ENCODE assay signal across 28 cellular contexts in the genomic region with DNA sequence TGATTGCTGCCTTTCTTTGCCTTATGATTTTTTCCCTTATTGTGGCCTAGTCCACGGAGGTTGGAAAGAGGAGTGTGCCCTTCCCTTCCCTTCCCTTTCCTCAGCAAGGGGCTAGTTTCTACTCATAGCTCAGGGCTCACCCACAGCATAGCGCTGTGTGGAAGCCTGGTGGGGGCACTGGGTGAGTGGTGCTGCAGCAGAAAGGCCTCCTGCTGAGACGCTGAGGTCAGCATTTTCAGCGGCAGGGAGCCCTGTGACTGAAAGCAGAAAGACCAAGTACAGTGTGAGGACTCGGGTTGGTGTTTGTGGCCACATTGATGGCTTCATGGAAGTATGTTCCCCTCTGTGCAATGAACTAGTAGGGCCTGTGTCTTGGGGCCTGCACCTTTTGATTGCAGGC. TPM values are rescaled to one million over a fixed set of nuclear protein-coding genes. Genes with fewer than 3 reads are reported as not detected.
"Had no signal": no experiment of that assay in that cellular context is flagged by ENCODE, and none has a peak within 500 bp of the region (broad histone marks: within the 10 kb centered on the region; RNA-seq: fewer than 3 reads in every experiment).

No MANE protein-coding gene starts in this region.

- DNase-seq: activated CD4-positive, alpha-beta T cell treated with anti-CD3 and anti-CD28 coated beads for 4 hours; activated CD4-positive, alpha-beta T cell treated with anti-CD3 and anti-CD28 coated beads, Interleukin-2, amount 50 U/mL, for 48 hours; activated CD8-positive, alpha-beta memory T cell treated with anti-CD3 and anti-CD28 coated beads for 24 hours; activated effector memory CD4-positive, alpha-beta T cell treated with Interleukin-2 at 50 U/mL for 16 hours; activated naive CD4-positive, alpha-beta T cell treated with Interleukin-2 at 50 U/mL for 16 hours; activated naive CD8-positive, alpha-beta T cell treated with anti-CD3 and anti-CD28 coated beads, Interleukin-2, amount 10 ng/mL, durations not matched to agents 7 days and 5 days; endodermal cell; foreskin fibroblast; left ventricle myocardium inferior; mucosa of descending colon; nephron progenitor cell; sigmoid colon; small intestine; stimulated activated CD4-positive, alpha-beta T cell treated with anti-CD3 and anti-CD28 coated beads, Interleukin-1b, Interleukin-23, amount 100 ng/mL, for 48 hours; stimulated activated CD4-positive, alpha-beta T cell treated with anti-CD3 and anti-CD28 coated beads, Interleukin-4, amount 100 ng/mL, for 4 hours; stimulated activated CD8-positive, alpha-beta memory T cell treated with anti-CD3 and anti-CD28 coated beads, Interleukin-4, amount 100 ng/mL, for 48 hours; stimulated activated naive CD8-positive, alpha-beta T cell treated with anti-CD3 and anti-CD28 coated beads, Interleukin-15, amount 100 ng/mL, for 72 hours; T-helper 1 cell; upper lobe of right lung had no signal

- H3K27me3 Mint-ChIP-seq: stimulated activated naive CD8-positive, alpha-beta T cell treated with anti-CD3 and anti-CD28 coated beads, Interleukin-15, amount 100 ng/mL, for 72 hours had no signal

- H3K9me3 ChIP-seq: ascending aorta, left ventricle myocardium inferior, mucosa of descending colon, neutrophil, sigmoid colon, upper lobe of right lung had no signal

- H3K27ac Mint-ChIP-seq: activated naive CD8-positive, alpha-beta T cell treated with anti-CD3 and anti-CD28 coated beads, Interleukin-2, amount 10 ng/mL, durations not matched to agents 7 days and 5 days; endodermal cell; nephron progenitor cell; progenitor cell of endocrine pancreas; stimulated activated memory B cell treated with anti-CD40 and anti-IgM and Interleukin-4, amounts not matched to agents 10 μg/mL and 1 μg/mL and 100 μg/mL, for 72 hours; T-helper 2 cell treated with Interferon-gamma antibody and Interleukin-4, amounts not matched to agents 5 μg/mL and 100 μg/mL, for 36 hours had no signal

- ATAC-seq: esophagus mucosa; mucosa of descending colon; stimulated activated memory B cell treated with anti-CD40 and anti-IgM and Interleukin-4, amounts not matched to agents 10 μg/mL and 1 μg/mL and 100 μg/mL, for 72 hours; stimulated activated naive CD8-positive, alpha-beta T cell treated with anti-CD3 and anti-CD28 coated beads, Interleukin-15, amount 100 ng/mL, for 72 hours; upper lobe of right lung had no signal

- H3K4me1 Mint-ChIP-seq: activated naive CD8-positive, alpha-beta T cell treated with anti-CD3 and anti-CD28 coated beads, Interleukin-2, amount 10 ng/mL, durations not matched to agents 7 days and 5 days; endodermal cell; stimulated activated memory B cell treated with anti-CD40 and anti-IgM and Interleukin-4, amounts not matched to agents 10 μg/mL and 1 μg/mL and 100 μg/mL, for 72 hours; stimulated activated naive CD8-positive, alpha-beta T cell treated with anti-CD3 and anti-CD28 coated beads, Interleukin-15, amount 100 ng/mL, for 72 hours had no signal

- H3K9me3 Mint-ChIP-seq: activated naive CD8-positive, alpha-beta T cell treated with anti-CD3 and anti-CD28 coated beads, Interleukin-2, amount 10 ng/mL, durations not matched to agents 7 days and 5 days; endodermal cell; nephron progenitor cell; stimulated activated memory B cell treated with anti-CD40 and anti-IgM and Interleukin-4, amounts not matched to agents 10 μg/mL and 1 μg/mL and 100 μg/mL, for 72 hours; stimulated activated naive CD8-positive, alpha-beta T cell treated with anti-CD3 and anti-CD28 coated beads, Interleukin-15, amount 100 ng/mL, for 72 hours; T-helper 2 cell treated with Interferon-gamma antibody and Interleukin-4, amounts not matched to agents 5 μg/mL and 100 μg/mL, for 36 hours had no signal

- H3K36me3 ChIP-seq: ascending aorta, left ventricle myocardium inferior, neutrophil, sigmoid colon, upper lobe of right lung had no signal

- H3K27me3 ChIP-seq: ascending aorta, sigmoid colon, upper lobe of right lung had no signal

- H3K4me3 Mint-ChIP-seq: activated naive CD8-positive, alpha-beta T cell treated with anti-CD3 and anti-CD28 coated beads, Interleukin-2, amount 10 ng/mL, durations not matched to agents 7 days and 5 days; endodermal cell; nephron progenitor cell; stimulated activated memory B cell treated with anti-CD40 and anti-IgM and Interleukin-4, amounts not matched to agents 10 μg/mL and 1 μg/mL and 100 μg/mL, for 72 hours; stimulated activated naive CD8-positive, alpha-beta T cell treated with anti-CD3 and anti-CD28 coated beads, Interleukin-15, amount 100 ng/mL, for 72 hours; T-helper 2 cell treated with Interferon-gamma antibody and Interleukin-4, amounts not matched to agents 5 μg/mL and 100 μg/mL, for 36 hours had no signal

- H3K4me1 ChIP-seq: ascending aorta, left ventricle myocardium inferior had no signal

- H3K27ac ChIP-seq: ascending aorta, left ventricle myocardium inferior, neutrophil, sigmoid colon, upper lobe of right lung had no signal

- H3K36me3 Mint-ChIP-seq: activated naive CD8-positive, alpha-beta T cell treated with anti-CD3 and anti-CD28 coated beads, Interleukin-2, amount 10 ng/mL, durations not matched to agents 7 days and 5 days; stimulated activated memory B cell treated with anti-CD40 and anti-IgM and Interleukin-4, amounts not matched to agents 10 μg/mL and 1 μg/mL and 100 μg/mL, for 72 hours had no signal

- FAIRE-seq: small intestine had no signal

- H3K4me3 ChIP-seq: ascending aorta, left ventricle myocardium inferior, lung, mucosa of descending colon, sigmoid colon, upper lobe of right lung had no signal

RNA-seq across cellular contexts. Expression of gene CACNA1D, which starts 21.9 kb away (rescaled TPM):
- total RNA-seq: activated naive CD8-positive, alpha-beta T cell treated with anti-CD3 and anti-CD28 coated beads, Interleukin-2, amount 10 ng/mL, durations not matched to agents 7 days and 5 days; glomerular endothelial cell; myocyte had no signal
